ENCODE assay signal across 1 cellular context in genomic region chr9:26234865-26235264, GRCh38.
TF ChIP-seq lines count a peak whose summit lies in the region.

No MANE protein-coding gene starts in this region.

TF ChIP-seq in IMR-90, 13 proteins besides CTCF, POLR2A, EP300 and RAD21 (continued from another document):
- no peak for TF ChIP-seq ELK1 (IDR thresholded peaks at IDR 0.05; ENCODE audit: borderline replicate concordance, low read depth, low read length)
- TF ChIP-seq CHD1 (IDR thresholded peaks at IDR 0.05; ENCODE audit: low read depth, low read length): no peak
